ENCODE assay signal across 9 cellular contexts in genomic region chr12:108616941-108617858, GRCh38. TPM values are rescaled to one million over a fixed set of nuclear protein-coding genes. Genes with fewer than 3 reads are reported as not detected.
A peak's percentile ranks its signal among the peaks of the same experiment; 100 is the strongest.
DNase-seq lines count a peak whose midpoint lies in the region; ATAC-seq and TF ChIP-seq lines count a peak whose summit lies in the region.
"Had no signal": no experiment of that assay in that cellular context is flagged by ENCODE, and none has a peak within 500 bp of the region (broad histone marks: within the 10 kb centered on the region; RNA-seq: fewer than 3 reads in every experiment).

No MANE protein-coding gene starts in this region.

- CTCF ChIA-PET in mammary epithelial cell (lab: Charles Lee; ENCODE audit: low non-redundant PET), result interaction anchor here (0.6 kb wide), 1 partner anchor 186 kb away, joined by 7 read pairs; no protein-coding TSS in a partner anchor

- no peak overlapping the region for H3K27ac ChIP-seq in mammary epithelial cell (ENCODE audit: insufficient read depth, low read depth, low read length)
- no peak overlapping the region for H3K27ac ChIP-seq in GM23248

- no peak overlapping the region for H3K4me2 ChIP-seq in mammary epithelial cell (ENCODE audit: insufficient read depth, low read depth, low read length)
- no peak overlapping the region for H3K4me2 ChIP-seq in GM23248 (ENCODE audit: unreplicated experiment)

- H3K9me3 ChIP-seq in mammary epithelial cell (replicated peaks; ENCODE audit: insufficient read depth, low read length) (peaks cover 5% of the 10 kb centered on the region), GM23248 (ENCODE audit: low read depth) (no peaks in the 10 kb centered on the region)
- H3K9me3 ChIP-seq: pancreas had no signal

- H3K9ac ChIP-seq in mammary epithelial cell (ENCODE audit: insufficient read depth, low read length), result no peak overlapping the region
- no peak overlapping the region for H3K9ac ChIP-seq in GM23248

- in situ Hi-C loops in mammary epithelial cell (cut with MboI; ENCODE audit: low sequenced_read_pairs in 2 of 2), result loop anchor here (5.0 kb wide), 2 partner anchors 50 to 55 kb away; partner anchors contain the start of genes ISCU (in 1 of the 2) and SART3 (in 1 of the 2)
- in situ Hi-C loops in GM23248 (cut with MboI), result loop anchor here (5.0 kb wide), 1 partner anchor 45 kb away; no protein-coding TSS in a partner anchor

- H3K36me3 ChIP-seq in mammary epithelial cell (ENCODE audit: insufficient read depth, low read length), result no peaks in the 10 kb centered on the region
- no peaks in the 10 kb centered on the region for H3K36me3 ChIP-seq in GM23248 (ENCODE audit: low read depth)
- H3K36me3 ChIP-seq: pancreas had no signal

- no peaks in the 10 kb centered on the region for H3K79me2 ChIP-seq in mammary epithelial cell (ENCODE audit: insufficient read depth, low read length)
- no peaks in the 10 kb centered on the region for H3K79me2 ChIP-seq in GM23248 (ENCODE audit: insufficient read depth)

- no peak for TF ChIP-seq CTCF in mammary epithelial cell (conservative IDR thresholded peaks at IDR 0.05 in 1 of 2, IDR thresholded peaks at IDR 0.05 in 1 of 2; ENCODE audit: extremely low read depth in 1 of 2, insufficient read depth in 1 of 2, low read depth in 1 of 2, low read length in 2 of 2)

- dilution Hi-C loops in mammary epithelial cell (cut with HindIII; ENCODE audit: low sequenced_read_pairs), result no loop called here

- H3K27me3 ChIP-seq in mammary epithelial cell (ENCODE audit: insufficient read depth, low read length) (no peaks in the 10 kb centered on the region), GM23248 (replicated peaks; ENCODE audit: insufficient read depth) (no peaks in the 10 kb centered on the region)
- H3K27me3 ChIP-seq: pancreas had no signal

- 77% methylated on average over 12 of the region's 14 CpGs for WGBS in mammary epithelial cell (ENCODE audit: low coverage, missing lambda C conversion rate)
- 87% methylated on average over 14 of the region's 14 CpGs for WGBS in GM23248 (ENCODE audit: low coverage in 1 of 2, low lambda C conversion rate in 2 of 2, missing lambda C conversion rate in 2 of 2), 2 experiments

- H3K4me1 ChIP-seq in mammary epithelial cell (ENCODE audit: insufficient read depth, low read length) (peaks cover 7% of the 10 kb centered on the region), GM23248 (ENCODE audit: insufficient read depth) (peaks cover 15% of the 10 kb centered on the region)
- H3K4me1 ChIP-seq: pancreas had no signal

- no peak overlapping the region for H3K4me3 ChIP-seq in mammary epithelial cell (replicated peaks in 1 of 3; ENCODE audit: insufficient read depth in 1 of 3, low read depth in 2 of 3, low read length in 3 of 3)
- H3K4me3 ChIP-seq in GM23248, result no peak overlapping the region
- H3K4me3 ChIP-seq: pancreas had no signal

- BruUV-seq in mammary epithelial cell (replicated peaks; lab: Mats Ljungman, UMichigan), result no TSS peak

- H3K9me2 ChIP-seq in GM23248 (ENCODE audit: insufficient read depth), result no peaks in the 10 kb centered on the region

- H2AFZ ChIP-seq in mammary epithelial cell (ENCODE audit: low read depth, low read length) (no peak overlapping the region), GM23248 (no peak overlapping the region)

- no peaks in the 10 kb centered on the region for H4K20me1 ChIP-seq in mammary epithelial cell (ENCODE audit: insufficient read depth, low read length)
- H4K20me1 ChIP-seq in GM23248 (ENCODE audit: insufficient read depth), result no peaks in the 10 kb centered on the region

- peaks cover 29% of the 10 kb centered on the region; the same call in 1 of the 2 replicates for H3F3A ChIP-seq in GM23248 (ENCODE audit: insufficient read depth)

- peak; percentile 15 for DNase-seq in T1000 (lab: John Stamatoyannopoulos, UW)
- peak; percentile 72 for DNase-seq in mammary epithelial cell
- peak; percentile 87 for DNase-seq in stimulated activated CD4-positive, alpha-beta T cell treated with anti-CD3 and anti-CD28 coated beads, Interleukin-1b, Interleukin-23, amount 100 ng/mL, for 48 hours
- no peak for DNase-seq in GM23248
- DNase-seq in NCI-H2029 (lab: John Stamatoyannopoulos, UW), result no peak
- DNase-seq in DMS53 treated with DMSO at 0.1 percent for 48 hours (lab: John Stamatoyannopoulos, UW; ENCODE audit: unreplicated experiment), result no peak

- ATAC-seq in GM19023 (IDR thresholded peaks at IDR 0.05; ENCODE audit: unreplicated experiment) (peak; percentile 76), HG03095 (IDR thresholded peaks at IDR 0.05; ENCODE audit: unreplicated experiment) (peak; percentile 80)

- intact Hi-C loops in mammary epithelial cell (cut with micrococcal nuclease), result no loop called here

RNA-seq across cellular contexts. Expression of gene SELPLG, which starts 16.5 kb away (rescaled TPM):
- total RNA-seq in mammary epithelial cell, result under 1 TPM; 0.47 to 0.50 TPM
- polyA plus RNA-seq in mammary epithelial cell, result 0.63 TPM
- not detected for polyA minus RNA-seq in mammary epithelial cell
- 4.4 and 6.1 TPM in 2 replicates for total RNA-seq in GM23248 (2014; rRNA removed; shearing (Covaris generic))
- polyA plus RNA-seq in GM23248 (2016; fragmentation: Nextera tagmentation; extraction: Ambion mirVana), result 6.2 and 6.7 TPM in 2 replicates

RNA-seq across cellular contexts. Expression of gene TMEM119, which starts 19.3 kb away (rescaled TPM):
- 1 to 10 TPM in 1 of 2 donors, not detected in 1; 1.0 TPM for total RNA-seq in mammary epithelial cell
- polyA plus RNA-seq in mammary epithelial cell (not detected), GM23248 (2016; fragmentation: Nextera tagmentation; extraction: Ambion mirVana) (55.5 and 58.1 TPM in 2 replicates)
- polyA minus RNA-seq in mammary epithelial cell, result not detected
- 58.6 and 93.2 TPM in 2 replicates for total RNA-seq in GM23248 (2014; rRNA removed; shearing (Covaris generic))

RNA-seq across cellular contexts. Expression of gene ISCU, which starts 54.8 kb away (rescaled TPM):
- 10 to 100 TPM; 55.3 to 77.6 TPM for total RNA-seq in mammary epithelial cell
- polyA plus RNA-seq in mammary epithelial cell (79.1 TPM), GM23248 (2016; fragmentation: Nextera tagmentation; extraction: Ambion mirVana) (237 and 240 TPM in 2 replicates)
- polyA minus RNA-seq in mammary epithelial cell, result 64.0 TPM
- total RNA-seq in GM23248 (2014; rRNA removed; shearing (Covaris generic)), result 145 and 159 TPM in 2 replicates

RNA-seq across cellular contexts. Expression of gene SART3, which starts 56.2 kb away (rescaled TPM):
- total RNA-seq in mammary epithelial cell, result 10 to 100 TPM; 34.7 to 60.7 TPM
- 14.9 TPM for polyA plus RNA-seq in mammary epithelial cell
- 61.0 TPM for polyA minus RNA-seq in mammary epithelial cell
- total RNA-seq in GM23248 (2014; rRNA removed; shearing (Covaris generic)), result 29.7 and 34.0 TPM in 2 replicates
- 20.5 and 20.8 TPM in 2 replicates for polyA plus RNA-seq in GM23248 (2016; fragmentation: Nextera tagmentation; extraction: Ambion mirVana)

Comparison
In these comparisons a context has a peak if more than half of its experiments do, and no peak if none do; other contexts are left out.
1. DNase-seq: peak in T1000 (single experiment), mammary epithelial cell (single experiment) and stimulated activated CD4-positive, alpha-beta T cell treated with anti-CD3 and anti-CD28 coated beads, Interleukin-1b, Interleukin-23, amount 100 ng/mL, for 48 hours (single experiment); none in GM23248 (single experiment), NCI-H2029 (single experiment) and DMS53 treated with DMSO at 0.1 percent for 48 hours (single experiment).
2. RNA of gene TMEM119, which starts 19.3 kb away (total RNA-seq): 58.6 to 93.2 TPM in GM23248; 1.0 TPM in mammary epithelial cell; every median in the first group is over 10 times any median in the second.